In genomic region chr22:24245010-24245409, GRCh38 we compare ENCODE assay signal across 10 cellular contexts. TPM values are rescaled to one million over a fixed set of nuclear protein-coding genes. Genes with fewer than 3 reads are reported as not detected.
DNase-seq lines count a peak whose midpoint lies in the region; ATAC-seq and TF ChIP-seq lines count a peak whose summit lies in the region.
"Not testable (repeated sequence)": the region's sequence is repeated elsewhere in the genome, so short reads cannot be mapped to it uniquely, and the experiment has no call there.
"Had no signal": no experiment of that assay in that cellular context is flagged by ENCODE, and none has a peak within 500 bp of the region (broad histone marks: within the 10 kb centered on the region; RNA-seq: fewer than 3 reads in every experiment).

GGT5 (minus strand) TSS chr22:24245082; CDS start chr22:24244725, 357 bp downstream.

- H3K36me3 ChIP-seq in HEK293 (ENCODE audit: control insufficient read depth in 2 of 2, insufficient read depth in 1 of 2, low read length in 2 of 2); SJSA1; heart right ventricle; skeletal muscle satellite cell (ENCODE audit: insufficient read depth, low read length); urinary bladder (ENCODE audit: insufficient read depth): not testable (repeated sequence)

- peak within 1 kb of the TSS; percentile 76 for H3K27ac Mint-ChIP-seq in activated naive CD8-positive, alpha-beta T cell

- POLR2A ChIA-PET in HEK293 (lab: Yijun Ruan, JAX) = not testable (repeated sequence)

- H3K27me3 Mint-ChIP-seq in activated naive CD8-positive, alpha-beta T cell = not testable (repeated sequence)

- H3K9me3 Mint-ChIP-seq in activated naive CD8-positive, alpha-beta T cell (ENCODE audit: low read depth) = not testable (repeated sequence)

- not testable (repeated sequence) for H3K27me3 ChIP-seq in SJSA1 (replicated peaks); dorsolateral prefrontal cortex; heart right ventricle; skeletal muscle satellite cell (ENCODE audit: control insufficient read depth, insufficient read depth, low read length)

- not testable (repeated sequence) for H3K9me3 ChIP-seq in HEK293 (ENCODE audit: control insufficient read depth, insufficient read depth, low read depth, low read length); SJSA1 (replicated peaks); heart right ventricle; skeletal muscle satellite cell (replicated peaks; ENCODE audit: low read length)

- not testable (repeated sequence) for H3K4me1 ChIP-seq in HEK293 (ENCODE audit: control insufficient read depth, insufficient read depth, low read length); urinary bladder (ENCODE audit: insufficient read depth)
- H3K4me1 ChIP-seq in SJSA1 (replicated peaks) = peaks cover 53% of the 10 kb centered on the region
- peaks cover 14 to 65% (median 55%) of the 10 kb centered on the region in 9 donors for H3K4me1 ChIP-seq in heart right ventricle
- peaks cover 59% of the 10 kb centered on the region for H3K4me1 ChIP-seq in skeletal muscle satellite cell (ENCODE audit: control insufficient read depth, insufficient read depth, low read length)

- intact Hi-C loops in dorsolateral prefrontal cortex (cut with DNase I) (loop anchor here (10.0 kb wide), 1 partner anchor 60 kb away; the partner anchor contains the start of gene SUSD2 (in 2 of the 2)), heart right ventricle (cut with DNase I) (loop anchor here in 7 of 10 donors (5.0 to 10.0 kb wide), 4 partner anchors 38 to 260 kb away; partner anchors contain the start of gene GSTT2 (in 1 of the 7))

- H3K4me3 ChIP-seq in HEK293 (ENCODE audit: low read depth, low read length); SJSA1: not testable (repeated sequence)
- peak within 1 kb of the TSS in 38 of 59 donors; percentile 3 to 56 (median 38) for H3K4me3 ChIP-seq in dorsolateral prefrontal cortex
- peak within 1 kb of the TSS; percentile 11 to 51 (median 44) for H3K4me3 ChIP-seq in heart right ventricle
- peak within 1 kb of the TSS; percentile 72 for H3K4me3 ChIP-seq in skeletal muscle satellite cell (ENCODE audit: low read length)
- peak within 1 kb of the TSS; percentile 4 for H3K4me3 ChIP-seq in urinary bladder (ENCODE audit: low read depth, low read length)

- 16 to 29% methylated on average over 11 to 12 of the region's 12 CpGs for WGBS in heart right ventricle, 2 donors
- WGBS in urinary bladder = 23% methylated on average over 12 of the region's 12 CpGs

- not testable (repeated sequence) for DNase-seq in SJSA1 (ENCODE audit: low read depth in 1 of 2, low spot score in 2 of 2); dorsolateral prefrontal cortex
- DNase-seq in heart right ventricle = peak in 1 of 2 donors; percentile 39
- DNase-seq in myocyte (ENCODE audit: low read depth) = peak; percentile 41

- peak in 7 of 8 donors; percentile 7 to 58 (median 31) for ATAC-seq in heart right ventricle

- peak within 1 kb of the TSS; percentile 83 for H3K9ac ChIP-seq in skeletal muscle satellite cell (ENCODE audit: low read depth, low read length)

- not testable (repeated sequence) for TF ChIP-seq CTCF in HEK293 (tag by site-specific recombination; IDR thresholded peaks at IDR 0.05); dorsolateral prefrontal cortex (IDR thresholded peaks at IDR 0.05 in 54 of 56, conservative IDR thresholded peaks at IDR 0.05 in 2 of 56; ENCODE audit: low read depth in 1 of 56, partially characterized antibody in 56 of 56); heart right ventricle (IDR thresholded peaks at IDR 0.05)

- H3K27ac ChIP-seq in HEK293 (ENCODE audit: extremely low read depth, low read depth, low read length) = not testable (repeated sequence)
- peak within 1 kb of the TSS; percentile 96 for H3K27ac ChIP-seq in SJSA1
- peak within 1 kb of the TSS in 39 of 59 donors; percentile 26 to 88 (median 63) for H3K27ac ChIP-seq in dorsolateral prefrontal cortex
- peak within 1 kb of the TSS; percentile 75 to 94 (median 84) for H3K27ac ChIP-seq in heart right ventricle
- H3K27ac ChIP-seq in urinary bladder (ENCODE audit: low read depth) = peak within 1 kb of the TSS; percentile 83

- peaks cover 36% of the 10 kb centered on the region for H3K4me1 Mint-ChIP-seq in activated naive CD8-positive, alpha-beta T cell (ENCODE audit: low read depth)

- H3K4me3 Mint-ChIP-seq in activated naive CD8-positive, alpha-beta T cell = peak within 1 kb of the TSS; percentile 22

- H3K4me2 ChIP-seq in skeletal muscle satellite cell (ENCODE audit: low read length) = peak within 1 kb of the TSS; percentile 92

- CTCF ChIA-PET in HEK293 (lab: Yijun Ruan, JAX) = interaction anchor here (1.0 to 1.3 kb wide), 3 partner anchors 14 to 260 kb away, joined by 3 to 4 read pairs (median 3); no protein-coding TSS in a partner anchor

- H3K36me3 Mint-ChIP-seq in activated naive CD8-positive, alpha-beta T cell = not testable (repeated sequence)

TF ChIP-seq in HEK293, 187 proteins besides CTCF, POLR2A, EP300 and RAD21:
- TF ChIP-seq OSR2 (tag by site-specific recombination; IDR thresholded peaks at IDR 0.05) = peak; percentile 36; the same call in 1 of the 2 replicates
- peak; percentile 20; the same call in 1 of the 2 replicates for TF ChIP-seq ZBTB20 (tag by site-specific recombination; IDR thresholded peaks at IDR 0.05)
- peak; percentile 91 for TF ChIP-seq WT1 (tag by site-specific recombination; IDR thresholded peaks at IDR 0.05)

RNA-seq across cellular contexts. Expression of gene GGT5, which starts in this region (rescaled TPM):
- total RNA-seq in SJSA1 (2014; rRNA removed; shearing (Covaris generic)) = 0.66 TPM in 1 of 2 replicates, not detected in the other
- 10 to 100 TPM in 113 of 120 experiments, 1 to 10 TPM in 7; 5.9 to 50.2 (median 18.8) TPM for total RNA-seq in dorsolateral prefrontal cortex
- 10 to 100 TPM in 4 of 10 donors, 1 to 10 TPM in 6; 4.3 to 32.7 (median 8.5) TPM for total RNA-seq in heart right ventricle
- 10 to 100 TPM; 66.5 to 67.4 TPM for polyA plus RNA-seq in heart right ventricle
- total RNA-seq in myocyte = 20.5 and 30.7 TPM in 2 replicates
- polyA plus RNA-seq in myocyte (2012) = 16.2 TPM
- 21.5 and 30.1 TPM in 2 replicates for total RNA-seq in skeletal muscle satellite cell (2012; rRNA removed)
- 3.4 TPM for total RNA-seq in urinary bladder
- polyA plus RNA-seq in urinary bladder = 101 TPM
- total RNA-seq: CD4-positive, alpha-beta memory T cell; G401 had no signal
- polyA plus RNA-seq: CD4-positive, alpha-beta memory T cell had no signal
